Comparison of ENCODE assay signal across 8 cellular contexts in genomic region chr7:150450491-150450992, GRCh38. TPM values are rescaled to one million over a fixed set of nuclear protein-coding genes. Genes with fewer than 3 reads are reported as not detected.
DNase-seq lines count a peak whose midpoint lies in the region; ATAC-seq and TF ChIP-seq lines count a peak whose summit lies in the region.

Gene GIMAP8, plus strand, starts transcription at chr7:150450630. Its CDS starts 16,069 bp downstream, at chr7:150466699.

- no peaks in the 10 kb centered on the region for H4K20me1 ChIP-seq in hepatocyte (ENCODE audit: insufficient read depth, poor library complexity, severe bottlenecking)

- H3K4me1 ChIP-seq in right atrium auricular region (peaks cover 0 to 25% of the 10 kb centered on the region in 2 donors), hepatocyte (ENCODE audit: insufficient read depth) (no peaks in the 10 kb centered on the region)

- H3K4me2 ChIP-seq in hepatocyte = no peak within 1 kb of the TSS

- H3K27me3 ChIP-seq in right atrium auricular region (no peaks in the 10 kb centered on the region), hepatocyte (peaks cover 11% of the 10 kb centered on the region)

- DNase-seq in GDM1 (lab: John Stamatoyannopoulos, UW) (peak; percentile 58), right atrium auricular region (ENCODE audit: low spot score) (peak; percentile 74), hepatocyte (ENCODE audit: low spot score) (no peak), OCI-M1 (lab: John Stamatoyannopoulos, UW) (no peak), SHP77 treated with DMSO at 0.1 percent for 48 hours (lab: John Stamatoyannopoulos, UW) (no peak)
- DNase-seq in activated T-cell treated with anti-CD3 and anti-CD28 coated beads, Interleukin-2, amount 50 U/mL, for 1 hour = peak; percentile 70
- peak in 2 of 3 donors; percentile 25 to 35 for DNase-seq in stimulated activated CD4-positive, alpha-beta T cell treated with anti-CD3 and anti-CD28 coated beads, TNF-alpha, amount 100 ng/mL, for 1 hour (ENCODE audit: low read depth in 3 of 3, low spot score in 1 of 3)

- H3K9me2 ChIP-seq in hepatocyte (replicated peaks; ENCODE audit: insufficient read depth) = no peaks in the 10 kb centered on the region

- H3K9me3 ChIP-seq in right atrium auricular region = no peaks in the 10 kb centered on the region
- H3K9me3 ChIP-seq in hepatocyte (ENCODE audit: low read depth) = no peaks in the 10 kb centered on the region

- H3K36me3 ChIP-seq in right atrium auricular region (no peaks in the 10 kb centered on the region), hepatocyte (replicated peaks; ENCODE audit: insufficient read depth, low read depth) (no peaks in the 10 kb centered on the region)

- 82% methylated on average over 22 of the region's 22 CpGs for WGBS in hepatocyte (ENCODE audit: low lambda C conversion rate, missing lambda C conversion rate)

- ATAC-seq in HG03095 (IDR thresholded peaks at IDR 0.05; ENCODE audit: unreplicated experiment) = peak; percentile 32

- H3K4me3 ChIP-seq in right atrium auricular region = peak within 1 kb of the TSS; percentile 38 to 50
- H3K4me3 ChIP-seq in hepatocyte = no peak within 1 kb of the TSS

- H3K27ac ChIP-seq in right atrium auricular region = peak within 1 kb of the TSS; percentile 70 to 73
- H3K27ac ChIP-seq in hepatocyte = no peak within 1 kb of the TSS

- TF ChIP-seq CTCF in right atrium auricular region (IDR thresholded peaks at IDR 0.05) (no peak), hepatocyte (IDR thresholded peaks at IDR 0.05; ENCODE audit: poor library complexity) (no peak)

- no peak within 1 kb of the TSS for H2AFZ ChIP-seq in hepatocyte

- H3K79me2 ChIP-seq in hepatocyte = no peaks in the 10 kb centered on the region

RNA-seq across cellular contexts. Expression of gene GIMAP8, which starts in this region (rescaled TPM):
- total RNA-seq in right atrium auricular region = 1 to 10 TPM; 6.6 to 9.6 TPM
- 0.10 and 0.12 TPM in 2 replicates for total RNA-seq in hepatocyte
- not detected in 2 replicates for polyA plus RNA-seq in hepatocyte

Comparison
In these comparisons a context has a peak if more than half of its experiments do, and no peak if none do; other contexts are left out.
1. DNase-seq: peak in GDM1 (single experiment), activated T-cell treated with anti-CD3 and anti-CD28 coated beads, Interleukin-2, amount 50 U/mL, for 1 hour (single experiment), right atrium auricular region (single experiment) and stimulated activated CD4-positive, alpha-beta T cell treated with anti-CD3 and anti-CD28 coated beads, TNF-alpha, amount 100 ng/mL, for 1 hour (2 of 3); none in hepatocyte (single experiment), OCI-M1 (single experiment) and SHP77 treated with DMSO at 0.1 percent for 48 hours (single experiment).